Comparison of ENCODE assay signal across 9 cellular contexts in genomic region chr5:51380603-51381207, GRCh38. TPM values are rescaled to one million over a fixed set of nuclear protein-coding genes. Genes with fewer than 3 reads are reported as not detected.
DNase-seq lines count a peak whose midpoint lies in the region; ATAC-seq and TF ChIP-seq lines count a peak whose summit lies in the region.
"Had no signal": no experiment of that assay in that cellular context is flagged by ENCODE, and none has a peak within 500 bp of the region (broad histone marks: within the 10 kb centered on the region; RNA-seq: fewer than 3 reads in every experiment).

No MANE protein-coding gene starts in this region.

- H3K36me3 ChIP-seq in sigmoid colon: no peaks in the 10 kb centered on the region

- H3K27ac ChIP-seq in sigmoid colon: peak overlapping the region in 1 of 4 donors; percentile 83

- 5 to 8% methylated on average over 7 of the region's 7 CpGs for WGBS in sigmoid colon, 2 donors

- TF ChIP-seq POLR2A in sigmoid colon (IDR thresholded peaks at IDR 0.05): no peak

- no peaks in the 10 kb centered on the region for H3K9me3 ChIP-seq in sigmoid colon

- peaks cover 0 to 93% (median 10%) of the 10 kb centered on the region in 3 donors for H3K27me3 ChIP-seq in sigmoid colon

- TF ChIP-seq CTCF in choroid plexus epithelial cell (conservative IDR thresholded peaks at IDR 0.05; ENCODE audit: low read depth, low read length) (peak; percentile 62), sigmoid colon (IDR thresholded peaks at IDR 0.05) (peak in 2 of 4 experiments; percentile 26 to 54)

- TF ChIP-seq EP300 in sigmoid colon (IDR thresholded peaks at IDR 0.05): no peak

- intact Hi-C loops in sigmoid colon (cut with DNase I): loop anchor here (5.0 to 10.0 kb wide), 2 partner anchors 37 to 416 kb away; no protein-coding TSS in a partner anchor

- peaks cover 0 to 16% (median 5%) of the 10 kb centered on the region in 4 donors for H3K4me1 ChIP-seq in sigmoid colon

- DNase-seq in NCI-H2107 treated with DMSO at 0.1 percent for 48 hours (lab: John Stamatoyannopoulos, UW; ENCODE audit: unreplicated experiment): peak; percentile 47
- no peak for DNase-seq in NCI-H2107 (lab: John Stamatoyannopoulos, UW)
- DNase-seq in NCI-H1105 treated with DMSO at 0.1 percent for 48 hours (lab: John Stamatoyannopoulos, UW): peak; percentile 79
- DNase-seq in choroid plexus epithelial cell (ENCODE audit: low read depth): peak; percentile 37
- peak; percentile 10 for DNase-seq in renal cortical epithelial cell (ENCODE audit: low read depth)
- DNase-seq in UCSD-AML1 (lab: John Stamatoyannopoulos, UW; ENCODE audit: unreplicated experiment): no peak
- no peak for DNase-seq in sigmoid colon

- no peak for ATAC-seq in HG02870 (IDR thresholded peaks at IDR 0.05; ENCODE audit: unreplicated experiment)

- H3K4me3 ChIP-seq in choroid plexus epithelial cell (ENCODE audit: low read depth, low read length): no peak overlapping the region
- H3K4me3 ChIP-seq in sigmoid colon: no peak overlapping the region

RNA-seq across cellular contexts. Expression of gene ISL1, which starts 2.5 kb away (rescaled TPM):
- total RNA-seq in renal cortical epithelial cell: not detected in 2 replicates
- 1 to 10 TPM in 3 of 4 donors, under 1 TPM in 1; 0.81 to 1.2 (median 1.1) TPM for total RNA-seq in sigmoid colon
- 1 to 10 TPM in 1 of 3 donors, under 1 TPM in 2; 0.46 to 1.2 (median 0.48) TPM for polyA plus RNA-seq in sigmoid colon
- total RNA-seq: glomerular endothelial cell had no signal

Comparison
In these comparisons a context has a peak if more than half of its experiments do, and no peak if none do; other contexts are left out.
1. DNase-seq: peak in NCI-H2107 treated with DMSO at 0.1 percent for 48 hours (single experiment), NCI-H1105 treated with DMSO at 0.1 percent for 48 hours (single experiment), choroid plexus epithelial cell (single experiment) and renal cortical epithelial cell (single experiment); none in NCI-H2107 (single experiment), UCSD-AML1 (single experiment) and sigmoid colon (single experiment).